Comparison of ENCODE assay signal across 28 cellular contexts in the genomic region with DNA sequence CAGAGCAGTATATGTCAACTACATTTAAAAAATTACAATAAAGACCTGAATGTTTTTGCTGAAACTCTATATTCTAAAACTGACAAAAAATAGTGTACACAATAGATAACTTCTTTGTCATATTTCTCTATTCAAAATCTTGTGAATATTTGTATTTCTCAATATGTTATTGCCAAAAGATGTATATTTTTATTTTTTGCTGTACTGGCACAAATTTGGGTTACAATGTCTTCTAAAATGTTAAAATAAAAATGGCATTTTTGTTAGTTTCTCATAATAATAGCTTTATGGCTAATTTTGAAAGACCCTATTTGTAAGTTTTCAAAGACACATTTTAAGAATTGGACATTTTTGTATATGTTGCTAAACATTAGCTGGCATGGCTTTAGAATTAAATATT. TPM values are rescaled to one million over a fixed set of nuclear protein-coding genes. Genes with fewer than 3 reads are reported as not detected.
"Had no signal": no experiment of that assay in that cellular context is flagged by ENCODE, and none has a peak within 500 bp of the region (broad histone marks: within the 10 kb centered on the region; RNA-seq: fewer than 3 reads in every experiment).

No MANE protein-coding gene starts in this region.

- H3K36me3 ChIP-seq: adrenal gland, colonic mucosa had no signal

- H3K4me1 ChIP-seq: adrenal gland, body of pancreas, colonic mucosa, esophagus muscularis mucosa, foreskin keratinocyte, gastroesophageal sphincter had no signal

- H3K9me3 ChIP-seq: adrenal gland, body of pancreas, colonic mucosa, esophagus muscularis mucosa, gastroesophageal sphincter had no signal

- H3K27me3 ChIP-seq: adrenal gland, body of pancreas, colonic mucosa, esophagus muscularis mucosa, foreskin keratinocyte, gastroesophageal sphincter had no signal

- H3K27ac ChIP-seq: adrenal gland, body of pancreas, colonic mucosa, esophagus muscularis mucosa, foreskin keratinocyte, gastroesophageal sphincter had no signal

- H3K4me3 ChIP-seq: adrenal gland, body of pancreas, colonic mucosa, esophagus muscularis mucosa, gastroesophageal sphincter had no signal

- DNase-seq: activated CD4-positive, alpha-beta memory T cell treated with anti-CD3 and anti-CD28 coated beads for 36 hours; activated CD4-positive, alpha-beta T cell treated with anti-CD3 and anti-CD28 coated beads for 36 hours; activated CD4-positive, alpha-beta T cell treated with anti-CD3 and anti-CD28 coated beads, Interleukin-2, amount 10 ng/mL, durations not matched to agents 24 days and 14 days; activated CD4-positive, CD25-positive, alpha-beta regulatory T cell; activated CD4-positive, CD25-positive, alpha-beta regulatory T cell treated with anti-CD3 and anti-CD28 coated beads, Interleukin-2, amount 50 U/mL, for 72 hours; activated CD8-positive, alpha-beta memory T cell treated with anti-CD3 and anti-CD28 coated beads, Interleukin-2, amount 10 ng/mL, durations not matched to agents 7 days and 5 days; activated CD8-positive, alpha-beta memory T cell treated with anti-CD3 and anti-CD28 coated beads, Interleukin-2, amount 50 U/mL, for 4 hours; activated CD8-positive, alpha-beta T cell treated with anti-CD3 and anti-CD28 coated beads, Interleukin-2, amount 10 ng/mL, durations not matched to agents 7 days and 5 days; activated effector memory CD4-positive, alpha-beta T cell treated with anti-CD3 and anti-CD28 coated beads, Interleukin-2, amount 50 U/mL, for 16 hours; activated naive CD4-positive, alpha-beta T cell treated with anti-CD3 and anti-CD28 coated beads for 36 hours; activated naive CD8-positive, alpha-beta T cell treated with anti-CD3 and anti-CD28 coated beads for 36 hours; activated naive CD8-positive, alpha-beta T cell treated with anti-CD3 and anti-CD28 coated beads, Interleukin-2, amount 50 U/mL, for 24 hours; activated T-cell treated with anti-CD3 and anti-CD28 coated beads, Interleukin-2, amount 50 U/mL, for 1 hour; activated T-cell treated with anti-CD3 and anti-CD28 coated beads, Interleukin-2, amount 50 U/mL, for 48 hours; adrenal gland; amygdala; aorta; body of pancreas; caudate nucleus; colonic mucosa; effector CD8-positive, alpha-beta T cell; erythroblast; foreskin keratinocyte; T-helper 1 cell; T-helper 17 cell; T1000 had no signal

- ATAC-seq: activated CD4-positive, alpha-beta T cell treated with anti-CD3 and anti-CD28 coated beads for 36 hours; activated CD8-positive, alpha-beta memory T cell treated with anti-CD3 and anti-CD28 coated beads, Interleukin-2, amount 10 ng/mL, durations not matched to agents 7 days and 5 days; activated CD8-positive, alpha-beta T cell treated with anti-CD3 and anti-CD28 coated beads, Interleukin-2, amount 10 ng/mL, durations not matched to agents 7 days and 5 days; activated naive CD8-positive, alpha-beta T cell treated with anti-CD3 and anti-CD28 coated beads, Interleukin-2, amount 50 U/mL, for 24 hours; body of pancreas; foreskin keratinocyte; gastroesophageal sphincter; T-helper 17 cell had no signal

RNA-seq across cellular contexts. Expression of a gene that starts 0.6 kb away (rescaled TPM):
- total RNA-seq: activated naive CD4-positive, alpha-beta T cell treated with anti-CD3 and anti-CD28 coated beads for 36 hours; T-helper 17 cell had no signal
